In the genomic region with DNA sequence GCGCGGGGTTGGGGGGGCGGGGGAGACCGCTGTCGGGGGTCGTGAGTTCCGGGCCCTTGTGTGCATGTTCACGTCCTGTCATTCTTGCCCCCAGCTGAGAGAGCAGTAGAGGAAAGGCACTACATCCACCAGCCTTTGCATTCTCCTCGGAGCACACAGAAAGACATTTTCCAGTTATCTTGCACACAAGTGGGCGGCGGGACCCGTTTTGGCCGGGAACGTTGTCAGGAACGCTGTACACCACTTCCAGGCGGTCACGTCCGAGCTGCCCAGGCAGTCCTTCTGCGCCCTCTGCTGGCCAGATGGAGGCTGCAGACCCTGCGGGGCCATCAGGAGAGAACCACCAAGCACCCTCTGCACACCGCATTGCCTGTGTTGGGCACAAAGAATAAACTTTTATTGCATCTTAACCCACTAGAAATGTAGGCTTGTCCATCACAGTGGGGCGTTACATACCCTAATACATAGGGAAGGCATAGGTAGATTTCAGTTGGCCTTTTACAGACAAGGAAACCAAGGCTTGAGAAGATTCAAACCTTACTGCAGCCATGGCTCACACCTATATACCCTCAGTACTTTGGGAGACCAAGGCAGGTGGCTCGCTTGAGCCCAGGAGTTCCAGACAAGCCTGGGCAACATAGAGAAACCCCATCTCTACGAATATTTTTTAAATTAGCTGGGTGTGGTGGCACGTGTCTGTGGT, we compare ENCODE assay signal across 8 cellular contexts. TPM values are rescaled to one million over a fixed set of nuclear protein-coding genes. Genes with fewer than 3 reads are reported as not detected.
DNase-seq lines count a peak whose midpoint lies in the region; ATAC-seq and TF ChIP-seq lines count a peak whose summit lies in the region.

No MANE protein-coding gene starts in this region.

- intact Hi-C loops in HCT116 (cut with micrococcal nuclease): loop anchor here (1.0 to 2.0 kb wide), 3 partner anchors 196 to 460 kb away; no protein-coding TSS in a partner anchor
- intact Hi-C loops in left lung (cut with DNase I): loop anchor here (1.0 to 5.0 kb wide), 3 partner anchors 355 to 461 kb away; no protein-coding TSS in a partner anchor

- H3K4me2 ChIP-seq in BLaER1 (peak overlapping the region; percentile 92), HCT116 (ENCODE audit: low read length) (peak overlapping the region; percentile 25)

- DNase-seq in HCT116 (ENCODE audit: low read depth, low spot score): peak; percentile 67
- DNase-seq in NCI-H460 (ENCODE audit: extremely low read depth, low read depth): peak; percentile 68
- peak; percentile 91 for DNase-seq in activated CD4-positive, alpha-beta T cell treated with anti-CD3 and anti-CD28 coated beads for 48 hours
- DNase-seq in cerebellum (ENCODE audit: low spot score): peak; percentile 80
- DNase-seq in left lung: peak; percentile 92 to 98
- peak; percentile 91 for DNase-seq in stimulated activated CD4-positive, alpha-beta T cell treated with anti-CD3 and anti-CD28 coated beads, Interleukin-4, amount 100 ng/mL, for 24 hours

- H3K4me1 ChIP-seq in BLaER1 (peaks cover 79% of the 10 kb centered on the region), HCT116 (ENCODE audit: control insufficient read depth in 1 of 2, insufficient read depth in 2 of 2, low read length in 2 of 2) (peaks cover 31 to 64% of the 10 kb centered on the region in 2 experiments), left lung (peaks cover 20 to 55% of the 10 kb centered on the region in 2 donors)

- TF ChIP-seq RAD21 in HCT116 (IDR thresholded peaks at IDR 0.05; ENCODE audit: low read depth): no peak

- H3K36me3 ChIP-seq in BLaER1 (no peaks in the 10 kb centered on the region), HCT116 (ENCODE audit: control insufficient read depth in 1 of 2, insufficient read depth in 2 of 2, low read length in 2 of 2) (no peaks in the 10 kb centered on the region), left lung (no peaks in the 10 kb centered on the region)

- TF ChIP-seq CTCF in HCT116 (IDR thresholded peaks at IDR 0.05 in 2 of 3, conservative IDR thresholded peaks at IDR 0.05 in 1 of 3; ENCODE audit: borderline replicate concordance in 1 of 3, insufficient read depth in 1 of 3, low read depth in 2 of 3, low read length in 2 of 3) (peak in 2 of 3 experiments; percentile 96 to 99; a peak in 4 of 6 replicates), left lung (IDR thresholded peaks at IDR 0.05) (peak; percentile 98 to 99)

- POLR2A ChIA-PET in HCT116 (lab: Charles Lee): interaction anchor here (3.0 kb wide), 1 partner anchor 355 kb away, joined by 20 read pairs; no protein-coding TSS in a partner anchor

- H3K79me2 ChIP-seq in HCT116 (ENCODE audit: insufficient read depth, low read length): no peaks in the 10 kb centered on the region

- H3K4me3 ChIP-seq in BLaER1: no peak overlapping the region
- no peak overlapping the region for H3K4me3 ChIP-seq in HCT116 (replicated peaks in 1 of 2; ENCODE audit: low read depth in 1 of 2, low read length in 2 of 2)
- no peak overlapping the region for H3K4me3 ChIP-seq in left lung

- CTCF ChIA-PET in HCT116 (lab: Charles Lee): interaction anchor here (1.0 to 13.7 kb wide), 5 partner anchors 10 to 355 kb away, joined by 3 to 337 read pairs (median 4); a partner anchor contains a TSS

- peaks cover 19% of the 10 kb centered on the region; the same call in 1 of the 2 replicates for H3K27me3 ChIP-seq in BLaER1
- no peaks in the 10 kb centered on the region for H3K27me3 ChIP-seq in HCT116 (ENCODE audit: insufficient read depth, low read length)
- peaks cover 0 to 41% of the 10 kb centered on the region in 2 donors for H3K27me3 ChIP-seq in left lung

- H3K9ac ChIP-seq in BLaER1 (no peak overlapping the region), HCT116 (ENCODE audit: low read length) (no peak overlapping the region)

- H3K9me2 ChIP-seq in HCT116 (ENCODE audit: insufficient read depth): no peaks in the 10 kb centered on the region

- peak; percentile 45 for ATAC-seq in HCT116
- peak; percentile 54 for ATAC-seq in left lung
- no peak for ATAC-seq in GM19463 (IDR thresholded peaks at IDR 0.05; ENCODE audit: unreplicated experiment)

- no TSS peak for BruUV-seq in HCT116 (replicated peaks; lab: Mats Ljungman, UMichigan)

- H3K27ac ChIP-seq in BLaER1 (no peak overlapping the region), HCT116 (ENCODE audit: low read depth, low read length) (no peak overlapping the region), left lung (no peak overlapping the region)

- H4K20me1 ChIP-seq in BLaER1 (peaks cover 11% of the 10 kb centered on the region), HCT116 (ENCODE audit: insufficient read depth) (no peaks in the 10 kb centered on the region)

- H3K9me3 ChIP-seq in BLaER1: no peaks in the 10 kb centered on the region
- no peaks in the 10 kb centered on the region for H3K9me3 ChIP-seq in HCT116 (ENCODE audit: control insufficient read depth in 1 of 2, insufficient read depth in 1 of 2, low read depth in 1 of 2, low read length in 2 of 2)
- H3K9me3 ChIP-seq in left lung: no peaks in the 10 kb centered on the region

- RAD21 ChIA-PET in HCT116 (lab: Charles Lee; ENCODE audit: low non-redundant PET in 1 of 2, low total read pairs in 2 of 2, uncharacterized antibody in 2 of 2, unreplicated experiment in 2 of 2): interaction anchor here (0.6 to 6.4 kb wide), 5 partner anchors 9 to 424 kb away, joined by 3 to 85 read pairs (median 5); no protein-coding TSS in a partner anchor

- H2AFZ ChIP-seq in HCT116 (ENCODE audit: low read depth, low read length, poor library complexity, severe bottlenecking): no peak overlapping the region

- no peak for TF ChIP-seq POLR2A in HCT116 (IDR thresholded peaks at IDR 0.05; ENCODE audit: borderline replicate concordance, extremely low read depth, insufficient read depth, insufficient read length)

TF ChIP-seq in HCT116, 20 proteins besides CTCF, POLR2A, EP300 and RAD21:
- TF ChIP-seq, protein P1, sequence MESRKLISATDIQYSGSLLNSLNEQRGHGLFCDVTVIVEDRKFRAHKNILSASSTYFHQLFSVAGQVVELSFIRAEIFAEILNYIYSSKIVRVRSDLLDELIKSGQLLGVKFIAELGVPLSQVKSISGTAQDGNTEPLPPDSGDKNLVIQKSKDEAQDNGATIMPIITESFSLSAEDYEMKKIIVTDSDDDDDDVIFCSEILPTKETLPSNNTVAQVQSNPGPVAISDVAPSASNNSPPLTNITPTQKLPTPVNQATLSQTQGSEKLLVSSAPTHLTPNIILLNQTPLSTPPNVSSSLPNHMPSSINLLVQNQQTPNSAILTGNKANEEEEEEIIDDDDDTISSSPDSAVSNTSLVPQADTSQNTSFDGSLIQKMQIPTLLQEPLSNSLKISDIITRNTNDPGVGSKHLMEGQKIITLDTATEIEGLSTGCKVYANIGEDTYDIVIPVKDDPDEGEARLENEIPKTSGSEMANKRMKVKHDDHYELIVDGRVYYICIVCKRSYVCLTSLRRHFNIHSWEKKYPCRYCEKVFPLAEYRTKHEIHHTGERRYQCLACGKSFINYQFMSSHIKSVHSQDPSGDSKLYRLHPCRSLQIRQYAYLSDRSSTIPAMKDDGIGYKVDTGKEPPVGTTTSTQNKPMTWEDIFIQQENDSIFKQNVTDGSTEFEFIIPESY (IDR thresholded peaks at IDR 0.05; ENCODE audit: extremely low read depth, insufficient replicate concordance, low read length): no peak
- peak; percentile 28; the same call in 1 of the 2 replicates for TF ChIP-seq POLR2AphosphoS5 (IDR thresholded peaks at IDR 0.05; ENCODE audit: low read depth, low read length)

RNA-seq across cellular contexts. Expression of a gene that starts 2.8 kb away (rescaled TPM):
- total RNA-seq in HCT116 (2021; ENCODE audit: unreplicated experiment) (24.0 TPM), cerebellum (21.8 TPM), left lung (10 to 100 TPM; 18.0 to 31.7 TPM)
- polyA plus RNA-seq in HCT116 (2012): 15.9 and 22.3 TPM in 2 replicates
- 0.25 and 0.32 TPM in 2 replicates for total RNA-seq in NCI-H460 (2014; rRNA removed; shearing (Covaris generic))
- polyA plus RNA-seq in NCI-H460 (2014; cell fraction: nucleus; rRNA removed): 0.35 TPM in 1 of 2 replicates, not detected in the other

RNA-seq across cellular contexts. Expression of a gene that starts 40.8 kb away (rescaled TPM):
- total RNA-seq in HCT116 (2021; ENCODE audit: unreplicated experiment) (309 TPM), cerebellum (not detected), left lung (10 to 100 TPM; 28.3 to 50.0 TPM)
- 446 and 495 TPM in 2 replicates for polyA plus RNA-seq in HCT116 (2012)
- 5.6 and 7.7 TPM in 2 replicates for total RNA-seq in NCI-H460 (2014; rRNA removed; shearing (Covaris generic))
- 6.0 and 9.1 TPM in 2 replicates for polyA plus RNA-seq in NCI-H460 (2014; cell fraction: nucleus; rRNA removed)

Comparison
In these comparisons a context has a peak if more than half of its experiments do, and no peak if none do; other contexts are left out.
1. RNA of a gene that starts 2.8 kb away (total RNA-seq): 18.0 to 31.7 TPM in left lung, 24.0 TPM in HCT116 (single experiment) and 21.8 TPM in cerebellum (single experiment); 0.25 to 0.32 TPM in NCI-H460; every median in the first group is over 10 times any median in the second.
2. Peak in every context shown above with its lines, with median percentiles within 50 percentile points of each other: DNase-seq.